In genomic region chr1:199015799-199016198, GRCh38 we compare ENCODE assay signal across 29 cellular contexts.
"Had no signal": no experiment of that assay in that cellular context is flagged by ENCODE, and none has a peak within 500 bp of the region (broad histone marks: within the 10 kb centered on the region; RNA-seq: fewer than 3 reads in every experiment).

No MANE protein-coding gene starts in this region.

- H3K9me3 Mint-ChIP-seq: immature natural killer cell; mesothelial cell of epicardium; natural killer cell; stimulated activated naive B cell treated with anti-CD40 and anti-IgM and Interleukin-4, amounts not matched to agents 10 μg/mL and 1 μg/mL and 100 μg/mL, for 72 hours; stimulated activated naive CD8-positive, alpha-beta T cell treated with anti-CD3 and anti-CD28 coated beads, Interleukin-15, Interleukin-2, amounts not matched to agents 100 ng/mL and 50 ng/mL, for 24 hours; type B pancreatic cell had no signal

- H3K36me3 ChIP-seq: left lung, lower lobe of right lung, pancreas, prostate gland, tibial nerve, uterus had no signal

- H3K4me3 Mint-ChIP-seq: immature natural killer cell; mesothelial cell of epicardium; naive B cell; natural killer cell; stimulated activated naive B cell treated with anti-CD40 and anti-IgM and Interleukin-4, amounts not matched to agents 10 μg/mL and 1 μg/mL and 100 μg/mL, for 72 hours; stimulated activated naive CD8-positive, alpha-beta T cell treated with anti-CD3 and anti-CD28 coated beads, Interleukin-15, Interleukin-2, amounts not matched to agents 100 ng/mL and 50 ng/mL, for 24 hours; type B pancreatic cell had no signal

- H3K9me3 ChIP-seq: left lung, lower lobe of right lung, pancreas, prostate gland, tibial nerve, uterus had no signal

- H3K4me1 ChIP-seq: left lung, lower lobe of right lung, pancreas, prostate gland, tibial nerve, uterus had no signal

- H3K27ac ChIP-seq: left lung, lower lobe of right lung, pancreas, prostate gland, skin epidermis, tibial nerve, uterus had no signal

- ATAC-seq: left colon; left lung; lower lobe of right lung; natural killer cell; pancreas; right cardiac atrium; sciatic nerve; stimulated activated naive B cell treated with anti-CD40 and anti-IgM and Interleukin-4, amounts not matched to agents 10 μg/mL and 1 μg/mL and 100 μg/mL, for 72 hours had no signal

- H3K36me3 Mint-ChIP-seq: mesothelial cell of epicardium; naive B cell; natural killer cell; stimulated activated naive B cell treated with anti-CD40 and anti-IgM and Interleukin-4, amounts not matched to agents 10 μg/mL and 1 μg/mL and 100 μg/mL, for 72 hours; type B pancreatic cell had no signal

- H3K27ac Mint-ChIP-seq: immature natural killer cell; mesothelial cell of epicardium; natural killer cell; stimulated activated naive B cell treated with anti-CD40 and anti-IgM and Interleukin-4, amounts not matched to agents 10 μg/mL and 1 μg/mL and 100 μg/mL, for 72 hours; stimulated activated naive CD8-positive, alpha-beta T cell treated with anti-CD3 and anti-CD28 coated beads, Interleukin-15, Interleukin-2, amounts not matched to agents 100 ng/mL and 50 ng/mL, for 24 hours; type B pancreatic cell had no signal

- H3K4me3 ChIP-seq: left lung, lower lobe of right lung, pancreas, prostate gland, skin epidermis, tibial nerve, uterus had no signal

- H3K27me3 Mint-ChIP-seq: naive B cell; stimulated activated naive B cell treated with anti-CD40 and anti-IgM and Interleukin-4, amounts not matched to agents 10 μg/mL and 1 μg/mL and 100 μg/mL, for 72 hours; stimulated activated naive CD8-positive, alpha-beta T cell treated with anti-CD3 and anti-CD28 coated beads, Interleukin-15, Interleukin-2, amounts not matched to agents 100 ng/mL and 50 ng/mL, for 24 hours; type B pancreatic cell had no signal

- H3K4me1 Mint-ChIP-seq: mesothelial cell of epicardium had no signal

- H3K27me3 ChIP-seq: left lung, pancreas, tibial nerve, uterus had no signal

- DNase-seq: hypothalamus; immature natural killer cell; kidney; left colon; left lung; lower lobe of right lung; mammary epithelial cell; mesendoderm; naive B cell; natural killer cell; nucleus accumbens; pancreas; posterior cingulate gyrus; retina; right cardiac atrium; stimulated activated CD4-positive, alpha-beta T cell treated with anti-CD3 and anti-CD28 coated beads, Interleukin-12 subunit alpha, Interleukin-12 subunit beta, amount 100 ng/mL, for 4 hours; stimulated activated CD4-positive, alpha-beta T cell treated with anti-CD3 and anti-CD28 coated beads, Interleukin-15, amount 100 ng/mL, for 24 hours; stimulated activated CD4-positive, alpha-beta T cell treated with anti-CD3 and anti-CD28 coated beads, Interleukin-2, amount 100 ng/mL, for 24 hours; stimulated activated CD4-positive, alpha-beta T cell treated with anti-CD3 and anti-CD28 coated beads, Interleukin-4, amount 100 ng/mL, for 1 hour; stimulated activated naive B cell treated with anti-CD40 and anti-IgM and Interleukin-4, amounts not matched to agents 10 μg/mL and 1 μg/mL and 100 μg/mL, for 72 hours; substantia nigra; uterus had no signal
